ENCODE assay signal across 19 cellular contexts in the genomic region with DNA sequence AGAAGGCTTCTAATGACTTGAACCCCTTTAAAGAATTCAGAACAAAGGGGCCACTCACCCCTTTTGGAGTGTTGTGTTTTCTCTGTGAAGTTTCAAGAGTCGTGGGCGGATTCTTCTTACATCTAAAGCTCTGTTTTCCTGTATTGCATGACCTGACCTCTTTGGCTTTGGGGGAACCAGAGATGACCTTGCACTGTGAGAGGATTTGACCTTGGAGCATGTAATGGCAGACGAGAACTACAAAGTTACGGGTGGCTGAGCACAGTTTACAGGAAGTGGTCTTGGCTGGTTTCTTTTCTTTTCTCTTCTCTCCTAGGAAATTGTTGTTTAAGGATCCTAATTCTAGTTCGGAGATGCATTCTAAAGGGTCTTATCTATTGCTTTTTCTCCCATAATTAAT.
"Had no signal": no experiment of that assay in that cellular context is flagged by ENCODE, and none has a peak within 500 bp of the region (broad histone marks: within the 10 kb centered on the region; RNA-seq: fewer than 3 reads in every experiment).

No MANE protein-coding gene starts in this region.

- H3K9me3 ChIP-seq: gastrocnemius medialis, uterus had no signal

- H3K9me3 Mint-ChIP-seq: activated naive CD4-positive, alpha-beta T cell treated with anti-CD3 and anti-CD28 coated beads, Interleukin-2, amount 50 U/mL, for 24 hours; central memory CD8-positive, alpha-beta T cell had no signal

- H3K27me3 ChIP-seq: uterus had no signal

- H3K27ac Mint-ChIP-seq: activated naive CD4-positive, alpha-beta T cell treated with anti-CD3 and anti-CD28 coated beads, Interleukin-2, amount 50 U/mL, for 24 hours; brain had no signal

- H3K4me3 Mint-ChIP-seq: activated naive CD4-positive, alpha-beta T cell treated with anti-CD3 and anti-CD28 coated beads, Interleukin-2, amount 50 U/mL, for 24 hours; brain; central memory CD8-positive, alpha-beta T cell; nephron had no signal

- H3K4me1 ChIP-seq: gastrocnemius medialis, heart right ventricle, left ventricle myocardium inferior, stomach, uterus had no signal

- ATAC-seq: gastrocnemius medialis, heart right ventricle had no signal

- H3K4me1 Mint-ChIP-seq: central memory CD8-positive, alpha-beta T cell; nephron had no signal

- H3K4me3 ChIP-seq: gastrocnemius medialis, heart right ventricle, left ventricle myocardium inferior, stomach, uterus had no signal

- DNase-seq: activated effector memory CD4-positive, alpha-beta T cell treated with Interleukin-2 at 50 U/mL for 16 hours; amygdala; cortex of kidney; effector memory CD4-positive, alpha-beta T cell; gastrocnemius medialis; heart right ventricle; left ventricle myocardium inferior; mesendoderm; stimulated activated CD4-positive, alpha-beta T cell treated with anti-CD3 and anti-CD28 coated beads, Interleukin-4, amount 100 ng/mL, for 1 hour; stimulated activated CD8-positive, alpha-beta memory T cell treated with anti-CD3 and anti-CD28 coated beads, Interleukin-4, amount 100 ng/mL, for 48 hours; stomach; uterus had no signal

- H3K36me3 ChIP-seq: gastrocnemius medialis, heart right ventricle, left ventricle myocardium inferior, stomach, uterus had no signal

- FAIRE-seq: keratinocyte had no signal

- H3K27ac ChIP-seq: epithelial cell of prostate, gastrocnemius medialis, heart right ventricle, left ventricle myocardium inferior, stomach, uterus, VCaP had no signal
